15 cellular contexts compared by ENCODE assay signal in the genomic region with DNA sequence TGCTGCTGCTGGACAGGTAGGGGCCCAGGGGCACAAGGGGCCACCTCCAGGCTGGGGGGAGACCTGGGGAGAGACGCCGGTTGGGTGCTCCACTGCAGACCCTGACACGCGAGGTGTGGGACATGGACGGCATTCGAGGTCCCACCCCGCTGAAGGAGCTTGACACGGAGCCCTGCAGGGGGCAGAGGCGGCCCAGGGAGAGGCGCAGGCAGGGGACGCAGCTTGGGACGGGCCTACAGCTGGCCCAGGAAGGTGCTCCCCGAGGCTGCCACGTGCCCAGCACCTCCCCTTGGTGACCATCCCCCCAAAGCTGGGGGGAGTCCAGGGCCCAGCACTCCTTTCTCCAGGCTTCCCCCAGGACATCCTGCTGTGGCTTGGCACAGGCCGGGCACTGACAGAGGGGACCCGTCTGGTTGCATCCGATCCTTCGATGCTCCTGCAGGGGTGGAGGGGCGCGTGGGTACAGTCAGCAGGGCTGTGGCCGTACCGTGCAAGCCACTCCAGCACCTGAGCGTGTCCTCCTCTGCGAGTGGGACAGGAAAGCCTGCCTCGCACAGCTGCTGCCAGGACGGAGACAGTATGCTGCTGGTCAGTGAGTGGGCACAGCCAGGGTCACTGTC.
A peak's percentile ranks its signal among the peaks of the same experiment; 100 is the strongest.
DNase-seq lines count a peak whose midpoint lies in the region; ATAC-seq and TF ChIP-seq lines count a peak whose summit lies in the region.
"Had no signal": no experiment of that assay in that cellular context is flagged by ENCODE, and none has a peak within 500 bp of the region (broad histone marks: within the 10 kb centered on the region; RNA-seq: fewer than 3 reads in every experiment).

No MANE protein-coding gene starts in this region.

- H3K4me3 ChIP-seq in RWPE2 (ENCODE audit: severe bottlenecking) = no peak overlapping the region
- H3K4me3 ChIP-seq in suprapubic skin = no peak overlapping the region
- H3K4me3 ChIP-seq: lung had no signal

- no peaks in the 10 kb centered on the region for H3K36me3 ChIP-seq in RWPE2 (ENCODE audit: low read depth)
- peaks cover 9% of the 10 kb centered on the region for H3K36me3 ChIP-seq in suprapubic skin

- DNase-seq in activated naive CD4-positive, alpha-beta T cell treated with anti-CD3 and anti-CD28 coated beads, Interleukin-2, amount 50 U/mL, for 16 hours = peak; percentile 7
- DNase-seq in activated naive CD4-positive, alpha-beta T cell treated with anti-CD3 and anti-CD28 coated beads, Interleukin-2, amount 50 U/mL, for 72 hours (ENCODE audit: low spot score in 2 of 2) = no peak
- DNase-seq in RWPE2 (ENCODE audit: low spot score) (peak; percentile 60), left colon (peak; percentile 2 to 10), suprapubic skin (ENCODE audit: low spot score in 2 of 2) (peak; percentile 55 to 77), AG08396 (ENCODE audit: low spot score) (no peak), mucosa of gallbladder (ENCODE audit: low spot score) (no peak), UCSD-AML1 (lab: John Stamatoyannopoulos, UW; ENCODE audit: unreplicated experiment) (no peak)
- DNase-seq: activated CD4-positive, alpha-beta memory T cell treated with anti-CD3 and anti-CD28 coated beads, Interleukin-2, amount 10 ng/mL, durations not matched to agents 7 days and 5 days; NCI-H2081; SHP77 treated with DMSO at 0.1 percent for 48 hours had no signal

- H3K36me3 Mint-ChIP-seq in activated naive CD4-positive, alpha-beta T cell treated with anti-CD3 and anti-CD28 coated beads, Interleukin-2, amount 50 U/mL, for 72 hours = no peaks in the 10 kb centered on the region
- H3K36me3 Mint-ChIP-seq: brain had no signal

- TF ChIP-seq POLR2A in suprapubic skin (IDR thresholded peaks at IDR 0.05) = no peak

- H3K4me1 ChIP-seq in RWPE2 (ENCODE audit: insufficient read depth, poor library complexity, severe bottlenecking) = no peaks in the 10 kb centered on the region
- H3K4me1 ChIP-seq in suprapubic skin = no peaks in the 10 kb centered on the region

- ATAC-seq in activated naive CD4-positive, alpha-beta T cell treated with anti-CD3 and anti-CD28 coated beads, Interleukin-2, amount 50 U/mL, for 72 hours = no peak
- ATAC-seq in RWPE2 (ENCODE audit: low read depth) (no peak), left colon (no peak)

- no peak overlapping the region for H3K27ac Mint-ChIP-seq in activated naive CD4-positive, alpha-beta T cell treated with anti-CD3 and anti-CD28 coated beads, Interleukin-2, amount 50 U/mL, for 72 hours
- H3K27ac Mint-ChIP-seq: activated CD4-positive, alpha-beta memory T cell treated with anti-CD3 and anti-CD28 coated beads, Interleukin-2, amount 10 ng/mL, durations not matched to agents 7 days and 5 days; activated T-helper 2 cell treated with anti-CD3 and anti-CD28 coated beads, Interferon-gamma antibody, Interleukin-2, Interleukin-4, amounts not matched to agents 10 μg/mL and 5 μg/mL and 100 μg/mL, durations not matched to agents 14 hours and 24 hours and 36 hours; stimulated activated naive CD8-positive, alpha-beta T cell treated with anti-CD3 and anti-CD28 coated beads, Interleukin-15, Interleukin-2, amounts not matched to agents 100 ng/mL and 50 ng/mL, for 24 hours had no signal

- no peak overlapping the region for H3K27ac ChIP-seq in RWPE2 (ENCODE audit: poor library complexity, severe bottlenecking)
- H3K27ac ChIP-seq in suprapubic skin = no peak overlapping the region

- H3K9me3 ChIP-seq in RWPE2 (ENCODE audit: severe bottlenecking) = no peaks in the 10 kb centered on the region
- no peaks in the 10 kb centered on the region for H3K9me3 ChIP-seq in suprapubic skin

- TF ChIP-seq EP300 in suprapubic skin (IDR thresholded peaks at IDR 0.05) = no peak

- no peaks in the 10 kb centered on the region for H3K27me3 ChIP-seq in RWPE2 (ENCODE audit: insufficient read depth, poor library complexity, severe bottlenecking)
- H3K27me3 ChIP-seq in suprapubic skin = no peaks in the 10 kb centered on the region

- 85% methylated on average over 21 of the region's 26 CpGs for WGBS in suprapubic skin

- H3K9me3 Mint-ChIP-seq in activated naive CD4-positive, alpha-beta T cell treated with anti-CD3 and anti-CD28 coated beads, Interleukin-2, amount 50 U/mL, for 72 hours = no peaks in the 10 kb centered on the region
- H3K9me3 Mint-ChIP-seq: activated CD4-positive, alpha-beta memory T cell treated with anti-CD3 and anti-CD28 coated beads, Interleukin-2, amount 10 ng/mL, durations not matched to agents 7 days and 5 days; activated T-helper 2 cell treated with anti-CD3 and anti-CD28 coated beads, Interferon-gamma antibody, Interleukin-2, Interleukin-4, amounts not matched to agents 10 μg/mL and 5 μg/mL and 100 μg/mL, durations not matched to agents 14 hours and 24 hours and 36 hours; stimulated activated naive CD8-positive, alpha-beta T cell treated with anti-CD3 and anti-CD28 coated beads, Interleukin-15, Interleukin-2, amounts not matched to agents 100 ng/mL and 50 ng/mL, for 24 hours had no signal

- intact Hi-C loops in left colon (cut with DNase I, micrococcal nuclease) = no loop called here

- TF ChIP-seq CTCF in RWPE2 (IDR thresholded peaks at IDR 0.05; ENCODE audit: poor library complexity, severe bottlenecking) (no peak), suprapubic skin (IDR thresholded peaks at IDR 0.05) (no peak)

Comparison
In these comparisons a context has a peak if more than half of its experiments do, and no peak if none do; other contexts are left out.
1. DNase-seq: peak in activated naive CD4-positive, alpha-beta T cell treated with anti-CD3 and anti-CD28 coated beads, Interleukin-2, amount 50 U/mL, for 16 hours (single experiment), RWPE2 (single experiment), left colon (2 of 2) and suprapubic skin (2 of 2); none in activated naive CD4-positive, alpha-beta T cell treated with anti-CD3 and anti-CD28 coated beads, Interleukin-2, amount 50 U/mL, for 72 hours (0 of 2), AG08396 (single experiment), mucosa of gallbladder (single experiment) and UCSD-AML1 (single experiment).